11 cellular contexts compared by ENCODE assay signal in the genomic region with DNA sequence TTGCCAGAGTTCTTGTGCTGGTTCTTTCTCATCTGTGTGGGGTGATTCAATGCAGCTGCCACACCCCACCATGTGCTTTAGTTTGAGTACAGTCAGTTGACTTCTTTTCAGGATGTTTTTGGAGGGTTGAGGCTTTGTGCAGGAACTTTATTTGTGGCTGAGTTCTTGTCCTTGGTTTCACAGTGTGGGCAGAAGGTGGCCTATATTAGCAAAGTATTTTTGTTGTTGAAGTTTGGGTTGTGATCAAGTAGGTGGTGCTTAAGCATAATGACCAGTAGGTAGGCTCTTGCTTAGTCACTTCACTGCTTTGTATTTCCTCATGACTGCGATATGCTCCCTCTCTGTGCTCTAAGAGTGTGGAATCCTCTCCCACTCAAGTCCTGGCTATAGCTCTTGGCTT.
DNase-seq lines count a peak whose midpoint lies in the region; ATAC-seq and TF ChIP-seq lines count a peak whose summit lies in the region.
"Had no signal": no experiment of that assay in that cellular context is flagged by ENCODE, and none has a peak within 500 bp of the region (broad histone marks: within the 10 kb centered on the region; RNA-seq: fewer than 3 reads in every experiment).

No MANE protein-coding gene starts in this region.

- no peaks in the 10 kb centered on the region for H3K9me3 ChIP-seq in neural progenitor cell (ENCODE audit: low read depth)

- H3K9me3 Mint-ChIP-seq in stimulated activated memory B cell treated with anti-CD40 and anti-IgM and Interleukin-4, amounts not matched to agents 10 μg/mL and 1 μg/mL and 100 μg/mL, for 72 hours, result peaks cover 15% of the 10 kb centered on the region
- peaks cover 20% of the 10 kb centered on the region for H3K9me3 Mint-ChIP-seq in neural progenitor cell

- peaks cover 83% of the 10 kb centered on the region for H3K4me1 Mint-ChIP-seq in stimulated activated memory B cell treated with anti-CD40 and anti-IgM and Interleukin-4, amounts not matched to agents 10 μg/mL and 1 μg/mL and 100 μg/mL, for 72 hours
- no peaks in the 10 kb centered on the region for H3K4me1 Mint-ChIP-seq in neural progenitor cell
- H3K4me1 Mint-ChIP-seq: activated naive CD8-positive, alpha-beta T cell treated with anti-CD3 and anti-CD28 coated beads, Interleukin-2, amount 10 ng/mL, durations not matched to agents 7 days and 5 days had no signal

- H3K27me3 ChIP-seq in neural progenitor cell, result no peaks in the 10 kb centered on the region

- ATAC-seq in GM19351 (IDR thresholded peaks at IDR 0.05; ENCODE audit: unreplicated experiment) (peak; percentile 46), HG03457 (IDR thresholded peaks at IDR 0.05; ENCODE audit: unreplicated experiment) (peak; percentile 34), GM21447 (IDR thresholded peaks at IDR 0.05; ENCODE audit: unreplicated experiment) (no peak)
- ATAC-seq in stimulated activated memory B cell treated with anti-CD40 and anti-IgM and Interleukin-4, amounts not matched to agents 10 μg/mL and 1 μg/mL and 100 μg/mL, for 72 hours, result peak; percentile 82

- H3K4me1 ChIP-seq in neural progenitor cell, result no peaks in the 10 kb centered on the region

- H3K36me3 Mint-ChIP-seq in stimulated activated memory B cell treated with anti-CD40 and anti-IgM and Interleukin-4, amounts not matched to agents 10 μg/mL and 1 μg/mL and 100 μg/mL, for 72 hours, result peaks cover 45% of the 10 kb centered on the region
- peaks cover 1% of the 10 kb centered on the region for H3K36me3 Mint-ChIP-seq in neural progenitor cell
- H3K36me3 Mint-ChIP-seq: activated naive CD8-positive, alpha-beta T cell treated with anti-CD3 and anti-CD28 coated beads, Interleukin-2, amount 10 ng/mL, durations not matched to agents 7 days and 5 days had no signal

- DNase-seq in epithelial cell of esophagus (ENCODE audit: low read depth) (peak; percentile 53), neural progenitor cell (ENCODE audit: low spot score) (no peak), HT-29 (ENCODE audit: low spot score) (no peak)
- DNase-seq: activated CD8-positive, alpha-beta memory T cell treated with anti-CD3 and anti-CD28 coated beads, Interleukin-2, amount 50 U/mL, for 48 hours; activated naive CD8-positive, alpha-beta T cell treated with anti-CD3 and anti-CD28 coated beads, Interleukin-2, amount 10 ng/mL, durations not matched to agents 7 days and 5 days; CD4-positive, alpha-beta T cell; MV-4-11 had no signal

- H3K4me3 ChIP-seq in epithelial cell of esophagus (ENCODE audit: low read length), result no peak overlapping the region
- H3K4me3 ChIP-seq in neural progenitor cell, result no peak overlapping the region

- H3K4me2 ChIP-seq in neural progenitor cell, result no peak overlapping the region

- H4K20me1 ChIP-seq in neural progenitor cell (ENCODE audit: low read depth), result no peaks in the 10 kb centered on the region

- H3K4me3 Mint-ChIP-seq in stimulated activated memory B cell treated with anti-CD40 and anti-IgM and Interleukin-4, amounts not matched to agents 10 μg/mL and 1 μg/mL and 100 μg/mL, for 72 hours, result peak overlapping the region; percentile 63
- no peak overlapping the region for H3K4me3 Mint-ChIP-seq in neural progenitor cell
- H3K4me3 Mint-ChIP-seq: activated naive CD8-positive, alpha-beta T cell treated with anti-CD3 and anti-CD28 coated beads, Interleukin-2, amount 10 ng/mL, durations not matched to agents 7 days and 5 days; CD4-positive, alpha-beta T cell had no signal

- no peak overlapping the region for H3K27ac ChIP-seq in neural progenitor cell

- no peaks in the 10 kb centered on the region for H3K36me3 ChIP-seq in neural progenitor cell

- no peak overlapping the region for H3K9ac ChIP-seq in neural progenitor cell

- H3K79me2 ChIP-seq in neural progenitor cell (ENCODE audit: low read depth), result no peaks in the 10 kb centered on the region

- H3F3A ChIP-seq in neural progenitor cell (ENCODE audit: low read depth), result no peaks in the 10 kb centered on the region

- peak overlapping the region; percentile 90 for H3K27ac Mint-ChIP-seq in stimulated activated memory B cell treated with anti-CD40 and anti-IgM and Interleukin-4, amounts not matched to agents 10 μg/mL and 1 μg/mL and 100 μg/mL, for 72 hours
- no peak overlapping the region for H3K27ac Mint-ChIP-seq in neural progenitor cell
- H3K27ac Mint-ChIP-seq: activated naive CD8-positive, alpha-beta T cell treated with anti-CD3 and anti-CD28 coated beads, Interleukin-2, amount 10 ng/mL, durations not matched to agents 7 days and 5 days; CD4-positive, alpha-beta T cell had no signal

- no peaks in the 10 kb centered on the region for H3K27me3 Mint-ChIP-seq in stimulated activated memory B cell treated with anti-CD40 and anti-IgM and Interleukin-4, amounts not matched to agents 10 μg/mL and 1 μg/mL and 100 μg/mL, for 72 hours
- peaks cover 2% of the 10 kb centered on the region for H3K27me3 Mint-ChIP-seq in neural progenitor cell (ENCODE audit: insufficient read depth, low read depth)
- H3K27me3 Mint-ChIP-seq: activated naive CD8-positive, alpha-beta T cell treated with anti-CD3 and anti-CD28 coated beads, Interleukin-2, amount 10 ng/mL, durations not matched to agents 7 days and 5 days; CD4-positive, alpha-beta T cell had no signal

- TF ChIP-seq CTCF in epithelial cell of esophagus (IDR thresholded peaks at IDR 0.05; ENCODE audit: insufficient read depth, low read depth, low read length, missing control alignments) (no peak), neural progenitor cell (IDR thresholded peaks at IDR 0.05) (no peak)

- no peak overlapping the region for H2AFZ ChIP-seq in neural progenitor cell (replicated peaks)
